27 cellular contexts compared by ENCODE assay signal in the genomic region with DNA sequence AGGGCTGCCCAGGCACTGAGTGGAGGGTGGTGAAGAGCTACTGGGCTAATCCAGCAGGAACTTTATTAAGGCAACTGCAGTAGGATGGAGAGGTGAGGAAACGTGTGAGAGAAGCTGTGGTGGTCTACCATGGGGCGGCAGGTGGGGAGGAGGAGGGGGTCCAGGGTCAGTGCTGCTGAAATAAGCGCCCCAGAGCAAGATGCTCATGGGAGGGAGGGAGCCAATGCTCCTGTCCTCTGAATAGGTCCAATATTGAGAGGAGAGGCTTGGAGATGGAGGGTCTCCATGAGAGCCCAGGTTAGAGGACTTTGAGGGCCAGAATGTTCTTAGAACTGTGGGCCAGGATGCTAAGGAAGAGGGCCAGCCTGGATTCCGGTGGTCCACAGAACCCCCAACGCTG.
"Had no signal": no experiment of that assay in that cellular context is flagged by ENCODE, and none has a peak within 500 bp of the region (broad histone marks: within the 10 kb centered on the region; RNA-seq: fewer than 3 reads in every experiment).

No MANE protein-coding gene starts in this region.

- H3K27ac ChIP-seq: gastrocnemius medialis, hepatocyte, parathyroid adenoma, psoas muscle, suprapubic skin, VCaP had no signal

- H3K27me3 Mint-ChIP-seq: central memory CD8-positive, alpha-beta T cell had no signal

- H3K79me2 ChIP-seq: hepatocyte, parathyroid adenoma had no signal

- H3K27me3 ChIP-seq: gastrocnemius medialis, hepatocyte, spleen, suprapubic skin, tibial nerve, uterus had no signal

- H3K9me3 ChIP-seq: gastrocnemius medialis, psoas muscle, spleen, suprapubic skin, tibial nerve, uterus had no signal

- H2AFZ ChIP-seq: hepatocyte, parathyroid adenoma had no signal

- H3K9ac ChIP-seq: parathyroid adenoma had no signal

- H3K4me2 ChIP-seq: hepatocyte had no signal

- H3K36me3 ChIP-seq: gastrocnemius medialis, spleen, uterus had no signal

- H3K4me1 ChIP-seq: parathyroid adenoma, psoas muscle, spleen, suprapubic skin had no signal

- DNase-seq: activated CD4-positive, alpha-beta T cell treated with anti-CD3 and anti-CD28 coated beads for 4 hours; activated CD4-positive, alpha-beta T cell treated with anti-CD3 and anti-CD28 coated beads, Interleukin-2, amount 50 U/mL, for 4 hours; activated CD8-positive, alpha-beta memory T cell treated with anti-CD3 and anti-CD28 coated beads, Interleukin-2, amount 50 U/mL, for 4 hours; activated gamma-delta T cell treated with Interleukin-2 at 50 U/mL for 16 hours; activated naive CD4-positive, alpha-beta T cell treated with anti-CD3 and anti-CD28 coated beads, Interleukin-2, amount 50 U/mL, for 16 hours; activated T-cell treated with anti-CD3 and anti-CD28 coated beads, Interleukin-2, amount 50 U/mL, for 1 hour; amniotic stem cell; effector memory CD4-positive, alpha-beta T cell; erythroblast; gastrocnemius medialis; left colon; mammary epithelial cell; naive B cell; nephron progenitor cell; psoas muscle; spleen; stimulated activated naive CD4-positive, alpha-beta T cell; T-helper 9 cell; uterus had no signal

- H3K4me1 Mint-ChIP-seq: central memory CD8-positive, alpha-beta T cell; mesothelial cell of epicardium; naive B cell had no signal

- ATAC-seq: gastrocnemius medialis, left colon, psoas muscle had no signal

- H3K36me3 Mint-ChIP-seq: naive B cell had no signal

- H3K27ac Mint-ChIP-seq: mesothelial cell of epicardium; T-helper 1 cell treated with Interleukin-12 subunit alpha and Interleukin-12 subunit beta and Interleukin-4 antibody, amounts not matched to agents 30 μg/mL and 1 μg/mL, for 36 hours had no signal

- H3K4me3 Mint-ChIP-seq: central memory CD8-positive, alpha-beta T cell; mesothelial cell of epicardium; naive B cell; nephron progenitor cell; T-helper 1 cell treated with Interleukin-12 subunit alpha and Interleukin-12 subunit beta and Interleukin-4 antibody, amounts not matched to agents 30 μg/mL and 1 μg/mL, for 36 hours had no signal

- H3K9me3 Mint-ChIP-seq: central memory CD8-positive, alpha-beta T cell; mesothelial cell of epicardium; nephron progenitor cell had no signal

- H3K4me3 ChIP-seq: gastrocnemius medialis, hepatocyte, psoas muscle, spleen, suprapubic skin, tibial nerve, uterus had no signal
